ENCODE assay signal across 11 cellular contexts in the genomic region with DNA sequence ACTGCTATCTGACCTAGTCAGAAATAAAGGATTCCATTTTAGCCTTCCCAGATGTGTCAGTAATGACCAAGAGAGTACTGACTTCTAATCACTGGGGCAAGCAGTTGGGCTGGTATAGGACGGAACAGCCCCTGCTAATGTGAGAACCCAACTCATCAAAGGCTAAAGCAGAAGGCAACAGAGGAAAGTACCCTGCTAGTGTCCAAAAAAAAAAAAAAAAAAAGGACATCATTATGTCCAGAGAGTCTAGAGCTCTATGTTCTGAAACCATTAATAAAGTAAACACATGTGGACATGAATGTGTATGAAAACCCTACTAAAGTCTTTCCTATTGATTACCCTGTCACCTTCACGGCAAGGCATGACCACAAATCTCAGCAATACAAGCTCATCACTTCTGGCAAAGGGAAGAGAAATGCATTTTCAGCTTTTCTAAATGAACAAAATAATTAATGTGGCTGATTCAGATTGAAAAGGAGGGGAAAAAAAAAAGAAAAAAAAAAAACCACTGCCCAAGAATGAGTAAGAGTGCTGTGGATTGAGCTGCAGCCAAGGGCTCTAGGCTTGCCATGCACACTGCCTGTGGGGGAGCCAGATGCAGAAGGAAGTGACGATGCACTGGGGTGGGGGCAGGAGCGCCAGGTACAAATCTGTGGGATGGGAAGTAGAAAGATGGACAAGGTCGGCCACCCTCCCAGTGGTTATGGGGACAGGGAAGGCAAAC.
A peak's percentile ranks its signal among the peaks of the same experiment; 100 is the strongest.
DNase-seq lines count a peak whose midpoint lies in the region; ATAC-seq, FAIRE-seq and TF ChIP-seq lines count a peak whose summit lies in the region.
"Had no signal": no experiment of that assay in that cellular context is flagged by ENCODE, and none has a peak within 500 bp of the region (broad histone marks: within the 10 kb centered on the region; RNA-seq: fewer than 3 reads in every experiment).

No MANE protein-coding gene starts in this region.

- intact Hi-C loops in activated B cell treated with CpG ODN at 0.5 μM for 24 hours (cut with micrococcal nuclease): no loop called here
- intact Hi-C loops in CD8-positive, alpha-beta T cell (cut with DNase I, micrococcal nuclease): no loop called here

- H3K27ac ChIP-seq in BLaER1: no peak overlapping the region
- H3K27ac ChIP-seq in CD8-positive, alpha-beta T cell (ENCODE audit: low read depth, low read length): no peak overlapping the region

- H3K4me3 Mint-ChIP-seq in activated B cell treated with CpG ODN at 0.5 μM for 24 hours: peak overlapping the region; percentile 25
- no peak overlapping the region for H3K4me3 Mint-ChIP-seq in CD8-positive, alpha-beta T cell

- no peaks in the 10 kb centered on the region for H4K20me1 ChIP-seq in BLaER1

- no peak for TF ChIP-seq CTCF in activated B cell treated with CpG ODN at 0.5 μM for 24 hours (IDR thresholded peaks at IDR 0.05)
- TF ChIP-seq CTCF in fibroblast of the aortic adventitia (IDR thresholded peaks at IDR 0.05; ENCODE audit: insufficient read depth, low read length): no peak
- no peak for TF ChIP-seq CTCF in CD8-positive, alpha-beta T cell (IDR thresholded peaks at IDR 0.05)

- peak overlapping the region; percentile 55 for H3K4me2 ChIP-seq in BLaER1

- H3K9ac ChIP-seq in BLaER1: no peak overlapping the region

- peaks cover 56% of the 10 kb centered on the region for H3K4me1 Mint-ChIP-seq in activated B cell treated with CpG ODN at 0.5 μM for 24 hours
- H3K4me1 Mint-ChIP-seq in CD8-positive, alpha-beta T cell (ENCODE audit: low read depth): peaks cover 7% of the 10 kb centered on the region

- no peaks in the 10 kb centered on the region for H3K9me3 Mint-ChIP-seq in activated B cell treated with CpG ODN at 0.5 μM for 24 hours
- H3K9me3 Mint-ChIP-seq in CD8-positive, alpha-beta T cell: no peaks in the 10 kb centered on the region

- H3K27me3 Mint-ChIP-seq in activated B cell treated with CpG ODN at 0.5 μM for 24 hours: no peaks in the 10 kb centered on the region
- no peaks in the 10 kb centered on the region for H3K27me3 Mint-ChIP-seq in CD8-positive, alpha-beta T cell (ENCODE audit: low read depth)

- DNase-seq in GM12891 (ENCODE audit: insufficient read length, low spot score): no peak
- no peak for DNase-seq in activated B cell treated with CpG ODN at 0.5 μM for 24 hours
- peak; percentile 61 for DNase-seq in fibroblast of the aortic adventitia (ENCODE audit: low read depth)
- no peak for DNase-seq in NCI-H2171 (lab: John Stamatoyannopoulos, UW)
- DNase-seq in CD8-positive, alpha-beta T cell: no peak
- DNase-seq in globus pallidus (ENCODE audit: low spot score): no peak
- DNase-seq: effector CD8-positive, alpha-beta T cell; H7; T1000 had no signal

- no peaks in the 10 kb centered on the region for H3K27me3 ChIP-seq in BLaER1
- H3K27me3 ChIP-seq in CD8-positive, alpha-beta T cell (ENCODE audit: insufficient read depth, low read length): no peaks in the 10 kb centered on the region

- CTCF ChIA-PET in activated B cell treated with CpG ODN at 0.5 μM for 24 hours (lab: Charles Lee): interaction anchor here (0.8 to 3.5 kb wide), 3 partner anchors 11 to 24 kb away, joined by 4 to 26 read pairs (median 4); no protein-coding TSS in a partner anchor
- CTCF ChIA-PET in CD8-positive, alpha-beta T cell (lab: Charles Lee): interaction anchor here (0.7 to 4.0 kb wide), 3 partner anchors 11 to 71 kb away, joined by 3 to 25 read pairs (median 3); no protein-coding TSS in a partner anchor

- H3K4me3 ChIP-seq in BLaER1: no peak overlapping the region
- no peak overlapping the region for H3K4me3 ChIP-seq in fibroblast of the aortic adventitia (ENCODE audit: low read depth, low read length)
- H3K4me3 ChIP-seq in CD8-positive, alpha-beta T cell (ENCODE audit: low read depth, low read length): no peak overlapping the region

- H3K36me3 Mint-ChIP-seq in activated B cell treated with CpG ODN at 0.5 μM for 24 hours (ENCODE audit: low read depth): peaks cover 98% of the 10 kb centered on the region
- H3K36me3 Mint-ChIP-seq in CD8-positive, alpha-beta T cell: peaks cover 95% of the 10 kb centered on the region

- peaks cover 21% of the 10 kb centered on the region for H3K4me1 ChIP-seq in BLaER1
- no peaks in the 10 kb centered on the region for H3K4me1 ChIP-seq in CD8-positive, alpha-beta T cell (ENCODE audit: insufficient read depth, low read length)

- peak; percentile 59 for ATAC-seq in activated B cell treated with CpG ODN at 0.5 μM for 24 hours (ENCODE audit: low read depth)
- no peak for ATAC-seq in HG02571 (IDR thresholded peaks at IDR 0.05; ENCODE audit: unreplicated experiment)
- ATAC-seq in CD8-positive, alpha-beta T cell: no peak

- H3K9me3 ChIP-seq in BLaER1: no peaks in the 10 kb centered on the region
- no peaks in the 10 kb centered on the region for H3K9me3 ChIP-seq in CD8-positive, alpha-beta T cell (ENCODE audit: low read length)

- POLR2A ChIA-PET in activated B cell treated with CpG ODN at 0.5 μM for 24 hours (lab: Charles Lee): interaction anchor here (0.5 to 6.8 kb wide), 12 partner anchors 9 to 1870 kb away, joined by 3 to 67 read pairs (median 6); no protein-coding TSS in a partner anchor
- POLR2A ChIA-PET in CD8-positive, alpha-beta T cell (lab: Charles Lee): interaction anchor here (0.7 to 1.3 kb wide), 3 partner anchors 8 to 25 kb away, joined by 3 to 4 read pairs (median 3); no protein-coding TSS in a partner anchor

- H3K36me3 ChIP-seq in BLaER1: peaks cover 99% of the 10 kb centered on the region
- H3K36me3 ChIP-seq in CD8-positive, alpha-beta T cell (ENCODE audit: insufficient read depth, low read length): peaks cover 96% of the 10 kb centered on the region

- H3K27ac Mint-ChIP-seq in activated B cell treated with CpG ODN at 0.5 μM for 24 hours: peak overlapping the region; percentile 80
- H3K27ac Mint-ChIP-seq in CD8-positive, alpha-beta T cell: no peak overlapping the region

- FAIRE-seq in GM12891 (lab: Jason Lieb, UNC): peak; percentile 31

- TF ChIP-seq POLR2A in GM12891 (IDR thresholded peaks at IDR 0.05; ENCODE audit: low read depth, low read length): peak; percentile 27; the same call in 1 of the 2 replicates

TF ChIP-seq in GM12891, 5 proteins besides CTCF, POLR2A, EP300 and RAD21:
- TF ChIP-seq SPI1 (IDR thresholded peaks at IDR 0.05; ENCODE audit: low read depth, low read length) (no peak; the same call in 1 of the 2 replicates), POU2F2 (IDR thresholded peaks at IDR 0.05; ENCODE audit: low read depth, low read length) (no peak), TAF1 (IDR thresholded peaks at IDR 0.05; ENCODE audit: low read depth, low read length) (no peak), PAX5 (IDR thresholded peaks at IDR 0.05; ENCODE audit: insufficient read depth, low read length, severe bottlenecking) (no peak), POLR2AphosphoS5 (IDR thresholded peaks at IDR 0.05; ENCODE audit: low read depth, low read length) (no peak)
